ENCODE assay signal across 20 cellular contexts in the genomic region with DNA sequence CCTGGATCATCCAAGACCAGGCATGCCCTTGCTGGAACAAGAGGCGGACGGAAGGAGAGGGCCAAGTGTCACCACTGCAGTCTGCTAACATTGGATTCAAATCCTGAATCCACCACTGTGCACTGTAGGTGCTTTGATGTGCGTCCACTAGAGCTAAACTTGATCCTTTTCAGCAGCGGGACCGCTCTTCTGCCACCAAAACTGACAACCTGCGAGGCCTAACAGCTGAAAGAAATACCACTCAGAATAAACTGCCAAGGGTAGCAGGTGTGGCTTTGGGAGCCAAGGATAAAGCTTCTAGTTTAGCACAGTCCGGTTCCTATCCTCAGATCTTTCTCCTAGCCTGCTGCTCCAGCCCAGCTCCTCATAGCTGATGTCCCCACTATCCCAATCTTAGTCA.
DNase-seq lines count a peak whose midpoint lies in the region; ATAC-seq and TF ChIP-seq lines count a peak whose summit lies in the region.
"Had no signal": no experiment of that assay in that cellular context is flagged by ENCODE, and none has a peak within 500 bp of the region (broad histone marks: within the 10 kb centered on the region; RNA-seq: fewer than 3 reads in every experiment).

No MANE protein-coding gene starts in this region.

- H3K27me3 ChIP-seq in CD8-positive, alpha-beta memory T cell (ENCODE audit: insufficient read depth, low read length, poor library complexity, severe bottlenecking) = no peaks in the 10 kb centered on the region
- no peaks in the 10 kb centered on the region for H3K27me3 ChIP-seq in psoas muscle (ENCODE audit: insufficient read depth in 3 of 3, low read length in 2 of 3)
- H3K27me3 ChIP-seq: BE2C had no signal

- no peak for ATAC-seq in effector memory CD8-positive, alpha-beta T cell (replicated peaks)
- ATAC-seq in psoas muscle (peak; percentile 87 to 95 (median 88)), HG03469 (IDR thresholded peaks at IDR 0.05; ENCODE audit: unreplicated experiment) (no peak)

- no peak for TF ChIP-seq CTCF in psoas muscle (IDR thresholded peaks at IDR 0.05)

- WGBS in psoas muscle, 3 donors = 30 to 43% (median 32%) methylated on average over 7 of the region's 7 CpGs

- no peaks in the 10 kb centered on the region for H3K36me3 ChIP-seq in CD8-positive, alpha-beta memory T cell (ENCODE audit: insufficient read depth, low read length)
- H3K36me3 ChIP-seq in psoas muscle (ENCODE audit: insufficient read depth in 1 of 2, low read depth in 1 of 2) = no peaks in the 10 kb centered on the region
- H3K36me3 ChIP-seq: BE2C had no signal

- no peak overlapping the region for H3K27ac ChIP-seq in CD8-positive, alpha-beta memory T cell (ENCODE audit: low read depth, low read length)
- H3K27ac ChIP-seq in psoas muscle = peak overlapping the region; percentile 54

- no peaks in the 10 kb centered on the region for H3K27me3 Mint-ChIP-seq in activated CD4-positive, alpha-beta T cell treated with anti-CD3 and anti-CD28 coated beads, Interleukin-2, amount 10 ng/mL, durations not matched to agents 7 days and 5 days
- H3K27me3 Mint-ChIP-seq in CD8-positive, alpha-beta memory T cell = no peaks in the 10 kb centered on the region
- no peaks in the 10 kb centered on the region for H3K27me3 Mint-ChIP-seq in effector memory CD8-positive, alpha-beta T cell
- H3K27me3 Mint-ChIP-seq: CD4-positive, CD25-positive, alpha-beta regulatory T cell; IgD-negative memory B cell had no signal

- DNase-seq in activated CD4-positive, alpha-beta T cell treated with anti-CD3 and anti-CD28 coated beads, Interleukin-2, amount 10 ng/mL, durations not matched to agents 7 days and 5 days = no peak
- no peak for DNase-seq in activated CD4-positive, alpha-beta T cell treated with anti-CD3 and anti-CD28 coated beads, Interleukin-2, amount 50 U/mL, for 4 hours
- no peak for DNase-seq in CD8-positive, alpha-beta memory T cell
- DNase-seq in effector memory CD8-positive, alpha-beta T cell = no peak
- DNase-seq in psoas muscle = no peak
- no peak for DNase-seq in HuH-7.5 (ENCODE audit: low spot score)
- no peak for DNase-seq in NCI-H510A (lab: John Stamatoyannopoulos, UW)
- DNase-seq: BE2C; Calu3; CD4-positive, CD25-positive, alpha-beta regulatory T cell; GF-D8; H9; Karpas-422; NCI-H1417 treated with DMSO at 0.1 percent for 48 hours; NCI-H187 treated with DMSO at 0.1 percent for 48 hours; NCI-H226; NCI-H524 treated with DMSO at 0.1 percent for 48 hours; RPMI8226 had no signal

- H3K4me3 Mint-ChIP-seq in activated CD4-positive, alpha-beta T cell treated with anti-CD3 and anti-CD28 coated beads, Interleukin-2, amount 10 ng/mL, durations not matched to agents 7 days and 5 days = no peak overlapping the region
- H3K4me3 Mint-ChIP-seq in CD8-positive, alpha-beta memory T cell = peak overlapping the region in 3 of 7 donors; percentile 34 to 87 (median 35)
- peak overlapping the region; percentile 74 to 77 for H3K4me3 Mint-ChIP-seq in effector memory CD8-positive, alpha-beta T cell
- H3K4me3 Mint-ChIP-seq: H9, IgD-negative memory B cell had no signal

- peak overlapping the region; percentile 89 for H3K27ac Mint-ChIP-seq in activated CD4-positive, alpha-beta T cell treated with anti-CD3 and anti-CD28 coated beads, Interleukin-2, amount 10 ng/mL, durations not matched to agents 7 days and 5 days
- H3K27ac Mint-ChIP-seq in CD8-positive, alpha-beta memory T cell = peak overlapping the region; percentile 68 to 98 (median 91)
- H3K27ac Mint-ChIP-seq in effector memory CD8-positive, alpha-beta T cell = peak overlapping the region in 1 of 2 donors; percentile 95
- H3K27ac Mint-ChIP-seq: H9, IgD-negative memory B cell had no signal

- intact Hi-C loops in psoas muscle (cut with DNase I) = no loop called here

- peaks cover 54% of the 10 kb centered on the region for H3K4me1 ChIP-seq in CD8-positive, alpha-beta memory T cell (ENCODE audit: insufficient read depth, low read length)
- peaks cover 19% of the 10 kb centered on the region for H3K4me1 ChIP-seq in psoas muscle
- H3K4me1 ChIP-seq: BE2C had no signal

- H3K4me1 Mint-ChIP-seq in activated CD4-positive, alpha-beta T cell treated with anti-CD3 and anti-CD28 coated beads, Interleukin-2, amount 10 ng/mL, durations not matched to agents 7 days and 5 days = peaks cover 69% of the 10 kb centered on the region
- peaks cover 64 to 83% (median 73%) of the 10 kb centered on the region in 3 donors for H3K4me1 Mint-ChIP-seq in CD8-positive, alpha-beta memory T cell
- H3K4me1 Mint-ChIP-seq in effector memory CD8-positive, alpha-beta T cell (ENCODE audit: low read depth in 2 of 2) = peaks cover 54 to 57% of the 10 kb centered on the region in 2 donors

- peaks cover 33% of the 10 kb centered on the region for H3K36me3 Mint-ChIP-seq in activated CD4-positive, alpha-beta T cell treated with anti-CD3 and anti-CD28 coated beads, Interleukin-2, amount 10 ng/mL, durations not matched to agents 7 days and 5 days (ENCODE audit: low read depth)
- peaks cover 7 to 33% (median 8%) of the 10 kb centered on the region in 3 donors for H3K36me3 Mint-ChIP-seq in CD8-positive, alpha-beta memory T cell
- H3K36me3 Mint-ChIP-seq in effector memory CD8-positive, alpha-beta T cell (ENCODE audit: insufficient read depth) = peaks cover 26% of the 10 kb centered on the region

- POLR2A ChIA-PET in activated CD4-positive, alpha-beta T cell treated with anti-CD3 and anti-CD28 coated beads, Interleukin-2, amount 10 ng/mL, durations not matched to agents 7 days and 5 days (lab: Charles Lee) = no interaction called here
- POLR2A ChIA-PET in CD8-positive, alpha-beta memory T cell (lab: Charles Lee) = interaction anchor here (1.4 kb wide), 2 partner anchors 106 to 110 kb away, joined by 5 read pairs; no protein-coding TSS in a partner anchor

- no peak overlapping the region for H3K4me3 ChIP-seq in CD8-positive, alpha-beta memory T cell (ENCODE audit: low read length)
- no peak overlapping the region for H3K4me3 ChIP-seq in psoas muscle

- no peaks in the 10 kb centered on the region for H3K9me3 Mint-ChIP-seq in activated CD4-positive, alpha-beta T cell treated with anti-CD3 and anti-CD28 coated beads, Interleukin-2, amount 10 ng/mL, durations not matched to agents 7 days and 5 days
- H3K9me3 Mint-ChIP-seq in CD8-positive, alpha-beta memory T cell = no peaks in the 10 kb centered on the region
- no peaks in the 10 kb centered on the region for H3K9me3 Mint-ChIP-seq in effector memory CD8-positive, alpha-beta T cell
- H3K9me3 Mint-ChIP-seq: CD4-positive, CD25-positive, alpha-beta regulatory T cell; H9 had no signal

- no peaks in the 10 kb centered on the region for H3K9me3 ChIP-seq in CD8-positive, alpha-beta memory T cell (ENCODE audit: low read length)
- H3K9me3 ChIP-seq in psoas muscle = no peaks in the 10 kb centered on the region
- H3K9me3 ChIP-seq: BE2C had no signal

- CTCF ChIA-PET in activated CD4-positive, alpha-beta T cell treated with anti-CD3 and anti-CD28 coated beads, Interleukin-2, amount 10 ng/mL, durations not matched to agents 7 days and 5 days (lab: Charles Lee) = interaction anchor here (1.0 to 1.3 kb wide), 2 partner anchors 9 to 31 kb away, joined by 3 read pairs; no protein-coding TSS in a partner anchor
- CTCF ChIA-PET in CD8-positive, alpha-beta memory T cell (lab: Charles Lee) = interaction anchor here (1.1 to 2.8 kb wide), 3 partner anchors 60 to 320 kb away, joined by 3 to 19 read pairs (median 3); a partner anchor contains a TSS

Comparison
In these comparisons a context has a peak if more than half of its experiments do, and no peak if none do; other contexts are left out.
1. ATAC-seq: peak in psoas muscle (4 of 4); none in effector memory CD8-positive, alpha-beta T cell (single experiment) and HG03469 (single experiment).